Comparison of ENCODE assay signal across 8 cellular contexts in the genomic region with DNA sequence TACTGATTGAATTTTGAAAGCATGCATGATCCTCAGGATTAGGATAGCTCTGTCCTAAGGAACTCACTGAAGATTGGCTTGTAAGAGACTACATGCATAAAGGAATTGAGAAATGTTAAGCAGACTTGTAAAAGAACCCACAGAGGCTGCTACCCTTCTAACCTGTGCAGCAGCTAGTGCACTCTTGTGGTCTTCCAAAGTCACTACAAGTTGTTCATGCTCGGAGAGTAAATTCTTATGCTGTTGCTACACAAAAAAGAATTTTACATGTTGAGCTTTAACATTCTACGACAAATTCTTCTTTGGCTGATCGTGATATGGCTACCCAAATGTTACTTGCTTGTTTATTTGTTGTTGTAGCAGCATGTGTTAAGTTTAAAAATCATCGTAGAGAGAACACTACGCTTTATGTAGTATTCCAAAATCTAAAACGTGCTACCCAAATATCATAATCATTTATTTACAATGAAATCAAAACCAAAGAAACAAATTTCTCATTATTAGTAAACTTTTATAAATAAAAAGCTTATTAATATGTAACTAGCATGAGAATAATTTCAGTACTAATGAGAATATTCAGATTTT. TPM values are rescaled to one million over a fixed set of nuclear protein-coding genes. Genes with fewer than 3 reads are reported as not detected.
DNase-seq lines count a peak whose midpoint lies in the region; ATAC-seq, FAIRE-seq and TF ChIP-seq lines count a peak whose summit lies in the region.

No MANE protein-coding gene starts in this region.

- no peak overlapping the region for H3K9ac ChIP-seq in K562 (ENCODE audit: insufficient read depth in 1 of 2, low read depth in 2 of 2, low read length in 2 of 2)

- in situ Hi-C loops in K562 (cut with MboI) = loop anchor here (5.0 kb wide), 1 partner anchor 108 kb away; no protein-coding TSS in a partner anchor

- H3K79me2 ChIP-seq in K562 (ENCODE audit: control insufficient read depth, insufficient read depth, low read length) = no peaks in the 10 kb centered on the region

- WGBS in K562 (ENCODE audit: insufficient coverage, low coverage, missing lambda C conversion rate) = 65% methylated on average over 6 of the region's 6 CpGs

- intact Hi-C loops in K562 (cut with micrococcal nuclease) = loop anchor here (1.0 kb wide), 1 partner anchor 112 kb away; no protein-coding TSS in a partner anchor
- intact Hi-C loops in activated T-helper 2 cell treated with anti-CD3 and anti-CD28 coated beads, Interferon-gamma antibody, Interleukin-2, Interleukin-4, amounts not matched to agents 10 μg/mL and 5 μg/mL and 100 μg/mL, durations not matched to agents 14 hours and 24 hours and 36 hours (cut with micrococcal nuclease) = loop anchor here (1.0 to 10.0 kb wide), 2 partner anchors 112 to 804 kb away; no protein-coding TSS in a partner anchor

- H3K9me3 ChIP-seq in K562 (replicated peaks; ENCODE audit: control insufficient read depth, insufficient read depth, low read depth, low read length) = no peaks in the 10 kb centered on the region

- BruUV-seq in K562 (replicated peaks; lab: Mats Ljungman, UMichigan) = no TSS peak

- H4K20me1 ChIP-seq in K562 (replicated peaks; ENCODE audit: control insufficient read depth, insufficient read depth, low read length) = no peaks in the 10 kb centered on the region

- no peak overlapping the region for H3K27ac ChIP-seq in K562 (ENCODE audit: extremely low read depth, low read depth, low read length)

- no peaks in the 10 kb centered on the region for H3K9me3 Mint-ChIP-seq in activated T-helper 2 cell treated with anti-CD3 and anti-CD28 coated beads, Interferon-gamma antibody, Interleukin-2, Interleukin-4, amounts not matched to agents 10 μg/mL and 5 μg/mL and 100 μg/mL, durations not matched to agents 14 hours and 24 hours and 36 hours

- DNase-seq in D721Med (ENCODE audit: insufficient read length, low spot score) (no peak), NCI-H510A treated with DMSO at 0.1 percent for 48 hours (lab: John Stamatoyannopoulos, UW) (peak; percentile 61), K562 (ENCODE audit: extremely low read depth in 1 of 4, low spot score in 3 of 4) (peak in 3 of 4 experiments; percentile 22 to 50 (median 23)), kidney glomerular epithelial cell (lab: John Stamatoyannopoulos, UW) (peak; percentile 10)
- DNase-seq in activated T-helper 2 cell treated with anti-CD3 and anti-CD28 coated beads, Interferon-gamma antibody, Interleukin-2, Interleukin-4, amounts not matched to agents 10 μg/mL and 5 μg/mL and 100 μg/mL, durations not matched to agents 14 hours and 24 hours and 36 hours (ENCODE audit: low spot score) = no peak

- H3K9me1 ChIP-seq in K562 (ENCODE audit: control insufficient read depth, insufficient read depth, low read length) = no peaks in the 10 kb centered on the region

- no peak overlapping the region for H2AFZ ChIP-seq in K562 (ENCODE audit: low read depth, low read length)

- FAIRE-seq in D721Med (lab: Jason Lieb, UNC) = peak; percentile 75
- FAIRE-seq in K562 (lab: Jason Lieb, UNC) = peak; percentile 73

- peaks cover 72% of the 10 kb centered on the region for H3K36me3 ChIP-seq in K562 (ENCODE audit: control insufficient read depth, insufficient read depth, low read length)

- TF ChIP-seq EP300 in K562 (IDR thresholded peaks at IDR 0.05; ENCODE audit: low read length) = no peak

- POLR2A ChIA-PET in K562 (lab: Yijun Ruan, JAX) = interaction anchor here (0.8 to 1.0 kb wide), 2 partner anchors 11 to 21 kb away, joined by 3 read pairs; no protein-coding TSS in a partner anchor

- H3K4me1 Mint-ChIP-seq in activated T-helper 2 cell treated with anti-CD3 and anti-CD28 coated beads, Interferon-gamma antibody, Interleukin-2, Interleukin-4, amounts not matched to agents 10 μg/mL and 5 μg/mL and 100 μg/mL, durations not matched to agents 14 hours and 24 hours and 36 hours (ENCODE audit: low read depth) = no peaks in the 10 kb centered on the region

- H3K4me3 ChIP-seq in K562 = no peak overlapping the region

- no peak overlapping the region for H3K4me3 Mint-ChIP-seq in activated T-helper 2 cell treated with anti-CD3 and anti-CD28 coated beads, Interferon-gamma antibody, Interleukin-2, Interleukin-4, amounts not matched to agents 10 μg/mL and 5 μg/mL and 100 μg/mL, durations not matched to agents 14 hours and 24 hours and 36 hours (ENCODE audit: low read depth)

- TF ChIP-seq POLR2A in K562 (conservative IDR thresholded peaks at IDR 0.05) = no peak

- ATAC-seq in GM19372 (IDR thresholded peaks at IDR 0.05; ENCODE audit: low read depth, unreplicated experiment) (peak; percentile 70), HG03354 (IDR thresholded peaks at IDR 0.05; ENCODE audit: poor library complexity, severe bottlenecking, unreplicated experiment) (peak; percentile 91), K562 (peak; percentile 90), HG03571 (IDR thresholded peaks at IDR 0.05; ENCODE audit: unreplicated experiment) (no peak)

- no peaks in the 10 kb centered on the region for H3K36me3 Mint-ChIP-seq in activated T-helper 2 cell treated with anti-CD3 and anti-CD28 coated beads, Interferon-gamma antibody, Interleukin-2, Interleukin-4, amounts not matched to agents 10 μg/mL and 5 μg/mL and 100 μg/mL, durations not matched to agents 14 hours and 24 hours and 36 hours (ENCODE audit: low read depth)

- no peaks in the 10 kb centered on the region for H3K27me3 ChIP-seq in K562 (ENCODE audit: control insufficient read depth in 2 of 2, insufficient read depth in 2 of 2, low read length in 2 of 2)

- TF ChIP-seq RAD21 in K562 (CRISPR knock-in tag; conservative IDR thresholded peaks at IDR 0.05 in 1 of 2, IDR thresholded peaks at IDR 0.05 in 1 of 2) = peak; percentile 88 to 93

- no peaks in the 10 kb centered on the region for H3K4me1 ChIP-seq in K562 (replicated peaks in 1 of 2; ENCODE audit: control insufficient read depth in 2 of 2, insufficient read depth in 2 of 2, low read length in 2 of 2)

- no peak overlapping the region for H3K27ac Mint-ChIP-seq in activated T-helper 2 cell treated with anti-CD3 and anti-CD28 coated beads, Interferon-gamma antibody, Interleukin-2, Interleukin-4, amounts not matched to agents 10 μg/mL and 5 μg/mL and 100 μg/mL, durations not matched to agents 14 hours and 24 hours and 36 hours

- H3K27me3 Mint-ChIP-seq in activated T-helper 2 cell treated with anti-CD3 and anti-CD28 coated beads, Interferon-gamma antibody, Interleukin-2, Interleukin-4, amounts not matched to agents 10 μg/mL and 5 μg/mL and 100 μg/mL, durations not matched to agents 14 hours and 24 hours and 36 hours (ENCODE audit: low read depth) = no peaks in the 10 kb centered on the region

- CTCF ChIA-PET in K562 (lab: Yijun Ruan, JAX; ENCODE audit: low intra/inter-chr PET ratio) = interaction anchor here (1.2 kb wide), 1 partner anchor 108 kb away, joined by 3 read pairs; no protein-coding TSS in a partner anchor

- H3K4me2 ChIP-seq in K562 (ENCODE audit: insufficient read depth, low read length) = no peak overlapping the region

- TF ChIP-seq CTCF in D721Med (IDR thresholded peaks at IDR 0.05; ENCODE audit: insufficient read depth, missing control alignments) = peak; percentile 63
- TF ChIP-seq CTCF in K562 (IDR thresholded peaks at IDR 0.05 in 2 of 3, conservative IDR thresholded peaks at IDR 0.05 in 1 of 3; ENCODE audit: insufficient read depth in 2 of 3, low read depth in 1 of 3, low read length in 3 of 3) = peak; percentile 50 to 65 (median 62); a peak in 4 of 6 replicates

TF ChIP-seq in K562, 482 proteins besides CTCF, POLR2A, EP300 and RAD21 (continues in another document):
- no peak for TF ChIP-seq ZNF449 (CRISPR knock-in tag; IDR thresholded peaks at IDR 0.05)
- no peak for TF ChIP-seq SIX5 (IDR thresholded peaks at IDR 0.05; ENCODE audit: borderline replicate concordance in 1 of 2, insufficient read depth in 1 of 2, low read depth in 1 of 2, low read length in 2 of 2)
- TF ChIP-seq KLF16 (IDR thresholded peaks at IDR 0.05) = 0 out of 2 replicates have a peak, but pooled peaks have one; percentile 10
- TF ChIP-seq TRIM24 (IDR thresholded peaks at IDR 0.05) = no peak

RNA-seq across cellular contexts. Expression of gene GOLIM4, which starts 55.0 kb away (rescaled TPM):
- 19.0 and 64.7 TPM in 2 replicates for total RNA-seq in K562 (2011; cell fraction: chromatin; rRNA removed; ENCODE audit: low replicate concordance)
- total RNA-seq in K562 (2011; cell fraction: nucleolus; rRNA removed) = 22.7 and 26.3 TPM in 2 replicates
- 35.1 and 43.4 TPM in 2 replicates for total RNA-seq in K562 (2011; cell fraction: nucleoplasm; rRNA removed)
- total RNA-seq in K562 (2014; rRNA removed) = 39.4 and 43.7 TPM in 2 replicates
- 31.9 and 36.8 TPM in 2 replicates for total RNA-seq in K562 (2014; rRNA removed; fragmentation: Illumina TruSeq; extraction: Trizol)
- total RNA-seq in K562 (2015; rRNA removed; fragmentation: Illumina TruSeq; extraction: Trizol) = 36.0 TPM in 2 replicates
- 27.0 and 29.2 TPM in 2 replicates for total RNA-seq in K562 (2021)
- polyA plus RNA-seq in K562 (2011; rRNA removed) = 9.3 and 12.8 TPM in 2 replicates
- 7.7 and 9.2 TPM in 2 replicates for polyA plus RNA-seq in K562 (2011; cell fraction: cytosol; rRNA removed)
- 16.0 and 16.9 TPM in 2 replicates for polyA plus RNA-seq in K562 (2011; cell fraction: nucleus; rRNA removed)
- 29.7 TPM in 2 replicates for polyA plus RNA-seq in K562 (2012)
- 32.6 and 37.5 TPM in 2 replicates for polyA plus RNA-seq in K562 (2014; fragmentation: Illumina TruSeq; extraction: Trizol)
- polyA plus RNA-seq in K562 (2014; fragmentation: Nextera tagmentation; extraction: Ambion mirVana) = 10 to 100 TPM; 11.3 to 12.0 TPM
- polyA plus RNA-seq in K562 (2014; rRNA removed) = 20.5 and 31.0 TPM in 2 replicates
- 41.7 and 56.2 TPM in 2 replicates for polyA minus RNA-seq in K562 (2011; rRNA and poly(A)+ RNA removed)
- 17.6 and 25.5 TPM in 2 replicates for polyA minus RNA-seq in K562 (2011; cell fraction: cytosol; rRNA and poly(A)+ RNA removed)
- polyA minus RNA-seq in K562 (2011; cell fraction: nucleus; rRNA and poly(A)+ RNA removed) = 21.0 and 36.3 TPM in 2 replicates
- 17.2 and 18.3 TPM in 2 replicates for total RNA-seq in activated T-helper 2 cell treated with anti-CD3 and anti-CD28 coated beads, Interferon-gamma antibody, Interleukin-2, Interleukin-4, amounts not matched to agents 10 μg/mL and 5 μg/mL and 100 μg/mL, durations not matched to agents 14 hours and 24 hours and 36 hours

Comparison
In these comparisons a context has a peak if more than half of its experiments do, and no peak if none do; other contexts are left out.
1. DNase-seq: peak in NCI-H510A treated with DMSO at 0.1 percent for 48 hours (single experiment), K562 (3 of 4) and kidney glomerular epithelial cell (single experiment); none in D721Med (single experiment) and activated T-helper 2 cell treated with anti-CD3 and anti-CD28 coated beads, Interferon-gamma antibody, Interleukin-2, Interleukin-4, amounts not matched to agents 10 μg/mL and 5 μg/mL and 100 μg/mL, durations not matched to agents 14 hours and 24 hours and 36 hours (single experiment).